ENCODE assay signal across 18 cellular contexts in genomic region chr5:112635771-112636170, GRCh38.
"Had no signal": no experiment of that assay in that cellular context is flagged by ENCODE, and none has a peak within 500 bp of the region (broad histone marks: within the 10 kb centered on the region; RNA-seq: fewer than 3 reads in every experiment).

No MANE protein-coding gene starts in this region.

- H3K36me3 ChIP-seq: SJSA1 had no signal

- H3K4me1 ChIP-seq: SJSA1 had no signal

- H3K27ac Mint-ChIP-seq: activated CD8-positive, alpha-beta T cell treated with anti-CD3 and anti-CD28 coated beads for 36 hours; activated naive CD4-positive, alpha-beta T cell treated with anti-CD3 and anti-CD28 coated beads, Interleukin-2, amount 50 U/mL, for 24 hours; IgD-negative memory B cell; T-helper 1 cell treated with Interleukin-12 subunit alpha and Interleukin-12 subunit beta and Interleukin-4 antibody, amounts not matched to agents 30 μg/mL and 1 μg/mL, for 36 hours had no signal

- ATAC-seq: activated CD4-positive, CD25-positive, alpha-beta regulatory T cell treated with anti-CD3 and anti-CD28 coated beads, Interleukin-2, amount 50 U/mL, for 24 hours; activated CD8-positive, alpha-beta T cell treated with anti-CD3 and anti-CD28 coated beads for 36 hours had no signal

- H3K9me3 Mint-ChIP-seq: activated CD8-positive, alpha-beta T cell treated with anti-CD3 and anti-CD28 coated beads for 36 hours; activated naive CD4-positive, alpha-beta T cell treated with anti-CD3 and anti-CD28 coated beads, Interleukin-2, amount 50 U/mL, for 24 hours had no signal

- H3K4me3 Mint-ChIP-seq: activated CD8-positive, alpha-beta T cell treated with anti-CD3 and anti-CD28 coated beads for 36 hours; activated naive CD4-positive, alpha-beta T cell treated with anti-CD3 and anti-CD28 coated beads, Interleukin-2, amount 50 U/mL, for 24 hours; IgD-negative memory B cell; T-helper 1 cell treated with Interleukin-12 subunit alpha and Interleukin-12 subunit beta and Interleukin-4 antibody, amounts not matched to agents 30 μg/mL and 1 μg/mL, for 36 hours had no signal

- DNase-seq: activated CD4-positive, alpha-beta T cell treated with anti-CD3 and anti-CD28 coated beads for 4 hours; activated CD8-positive, alpha-beta memory T cell treated with anti-CD3 and anti-CD28 coated beads, Interleukin-2, amount 50 U/mL, for 48 hours; activated CD8-positive, alpha-beta T cell treated with anti-CD3 and anti-CD28 coated beads for 36 hours; activated naive CD4-positive, alpha-beta T cell; activated T-cell treated with anti-CD3 and anti-CD28 coated beads, Interleukin-2, amount 50 U/mL, for 1 hour; aorta; KG1; NCI-H1092; NCI-H1436; NCI-H1694 treated with DMSO at 0.1 percent for 48 hours; NCI-H2029 treated with DMSO at 0.1 percent for 48 hours; NCI-H510A treated with DMSO at 0.1 percent for 48 hours; SHP77 had no signal

- H3K27me3 ChIP-seq: SJSA1 had no signal

- H3K4me3 ChIP-seq: SJSA1 had no signal

- H3K27ac ChIP-seq: SJSA1 had no signal

- H3K4me1 Mint-ChIP-seq: activated naive CD4-positive, alpha-beta T cell treated with anti-CD3 and anti-CD28 coated beads, Interleukin-2, amount 50 U/mL, for 24 hours; IgD-negative memory B cell had no signal

- H3K36me3 Mint-ChIP-seq: activated naive CD4-positive, alpha-beta T cell treated with anti-CD3 and anti-CD28 coated beads, Interleukin-2, amount 50 U/mL, for 24 hours had no signal

- H3K9me3 ChIP-seq: SJSA1 had no signal
